ENCODE assay signal across 8 cellular contexts in the genomic region with DNA sequence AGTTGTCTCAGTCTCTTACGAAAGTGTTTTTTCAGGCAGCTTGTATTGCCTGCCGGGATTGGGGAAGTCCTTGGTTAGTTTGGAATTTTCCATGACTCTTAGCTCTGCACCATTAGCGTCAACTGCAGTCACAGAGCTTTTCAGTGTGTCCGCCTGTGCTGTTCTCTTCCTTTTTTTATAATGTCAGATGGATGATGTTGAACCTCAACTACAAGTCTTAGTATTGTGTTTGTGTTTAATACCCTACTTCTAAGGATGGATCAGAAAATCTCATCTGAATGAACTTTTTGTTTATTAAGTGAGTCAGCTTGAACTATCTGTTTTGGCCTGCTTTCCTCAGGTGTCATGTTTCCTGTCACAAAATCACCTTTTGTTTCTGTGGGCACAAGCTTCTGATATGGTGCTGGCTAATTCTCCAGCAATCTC. TPM values are rescaled to one million over a fixed set of nuclear protein-coding genes. Genes with fewer than 3 reads are reported as not detected.
DNase-seq lines count a peak whose midpoint lies in the region; ATAC-seq, FAIRE-seq and TF ChIP-seq lines count a peak whose summit lies in the region.

No MANE protein-coding gene starts in this region.

- H3K9me3 ChIP-seq in body of pancreas = no peaks in the 10 kb centered on the region
- no peaks in the 10 kb centered on the region for H3K9me3 ChIP-seq in kidney (ENCODE audit: control insufficient read depth in 1 of 2, low read length in 2 of 2)
- no peaks in the 10 kb centered on the region for H3K9me3 ChIP-seq in stomach smooth muscle (ENCODE audit: control insufficient read depth in 2 of 2, low read length in 2 of 2)

- no peaks in the 10 kb centered on the region for H3K27me3 ChIP-seq in body of pancreas
- H3K27me3 ChIP-seq in stomach smooth muscle (ENCODE audit: control insufficient read depth in 1 of 2, insufficient read depth in 2 of 2, low read length in 2 of 2) = no peaks in the 10 kb centered on the region

- intact Hi-C loops in activated CD8-positive, alpha-beta T cell treated with anti-CD3 and anti-CD28 coated beads for 36 hours (cut with micrococcal nuclease) = no loop called here
- intact Hi-C loops in body of pancreas (cut with DNase I) (no loop called here), kidney (cut with DNase I) (no loop called here)

- H3K9me3 Mint-ChIP-seq in activated CD8-positive, alpha-beta T cell treated with anti-CD3 and anti-CD28 coated beads for 36 hours = no peaks in the 10 kb centered on the region
- H3K9me3 Mint-ChIP-seq in activated CD8-positive, alpha-beta T cell treated with anti-CD3 and anti-CD28 coated beads, Interleukin-2, amount 10 ng/mL, durations not matched to agents 7 days and 5 days (ENCODE audit: insufficient read depth) = no peaks in the 10 kb centered on the region

- ATAC-seq in activated CD8-positive, alpha-beta T cell treated with anti-CD3 and anti-CD28 coated beads for 36 hours = peak; percentile 34
- no peak for ATAC-seq in activated CD8-positive, alpha-beta T cell treated with anti-CD3 and anti-CD28 coated beads, Interleukin-2, amount 10 ng/mL, durations not matched to agents 7 days and 5 days
- ATAC-seq in body of pancreas = peak; percentile 76
- no peak for ATAC-seq in HG02678 (IDR thresholded peaks at IDR 0.05; ENCODE audit: unreplicated experiment)
- ATAC-seq in HG02852 (IDR thresholded peaks at IDR 0.05; ENCODE audit: unreplicated experiment) = no peak

- H3K27ac ChIP-seq in body of pancreas = peak overlapping the region; percentile 50 to 80 (median 64)
- peak overlapping the region; percentile 75 to 91 for H3K27ac ChIP-seq in kidney (ENCODE audit: low read depth in 2 of 2, low read length in 2 of 2)
- peak overlapping the region; percentile 76 for H3K27ac ChIP-seq in stomach smooth muscle (ENCODE audit: low read length)

- no peak for FAIRE-seq in kidney (lab: Jason Lieb, UNC)

- WGBS in body of pancreas, 2 donors = 6 to 14% methylated on average over 4 of the region's 4 CpGs

- H3K27me3 Mint-ChIP-seq in activated CD8-positive, alpha-beta T cell treated with anti-CD3 and anti-CD28 coated beads for 36 hours = no peaks in the 10 kb centered on the region
- no peaks in the 10 kb centered on the region for H3K27me3 Mint-ChIP-seq in activated CD8-positive, alpha-beta T cell treated with anti-CD3 and anti-CD28 coated beads, Interleukin-2, amount 10 ng/mL, durations not matched to agents 7 days and 5 days (ENCODE audit: low read depth)

- peak overlapping the region in 1 of 2 donors; percentile 17 for H3K9ac ChIP-seq in kidney (ENCODE audit: low read length in 2 of 2)
- H3K9ac ChIP-seq in stomach smooth muscle (ENCODE audit: low read length in 2 of 2) = peak overlapping the region; percentile 46 to 60

- CTCF ChIA-PET in activated CD8-positive, alpha-beta T cell treated with anti-CD3 and anti-CD28 coated beads for 36 hours (lab: Charles Lee) = interaction anchor here (1.0 to 1.1 kb wide), 2 partner anchors 8 to 122 kb away, joined by 3 to 4 read pairs; no protein-coding TSS in a partner anchor
- CTCF ChIA-PET in activated CD8-positive, alpha-beta T cell treated with anti-CD3 and anti-CD28 coated beads, Interleukin-2, amount 10 ng/mL, durations not matched to agents 7 days and 5 days (lab: Charles Lee) = no interaction called here

- H3K4me3 ChIP-seq in body of pancreas = no peak overlapping the region
- no peak overlapping the region for H3K4me3 ChIP-seq in kidney (ENCODE audit: low read length in 2 of 2)
- peak overlapping the region; percentile 15 to 48 for H3K4me3 ChIP-seq in stomach smooth muscle (ENCODE audit: low read length in 2 of 2)

- peaks cover 42% of the 10 kb centered on the region for H3K4me1 Mint-ChIP-seq in activated CD8-positive, alpha-beta T cell treated with anti-CD3 and anti-CD28 coated beads for 36 hours (ENCODE audit: low read depth)
- peaks cover 12% of the 10 kb centered on the region for H3K4me1 Mint-ChIP-seq in activated CD8-positive, alpha-beta T cell treated with anti-CD3 and anti-CD28 coated beads, Interleukin-2, amount 10 ng/mL, durations not matched to agents 7 days and 5 days (ENCODE audit: low read depth)

- no peak for DNase-seq in activated CD8-positive, alpha-beta T cell treated with anti-CD3 and anti-CD28 coated beads for 36 hours
- no peak for DNase-seq in activated CD8-positive, alpha-beta T cell treated with anti-CD3 and anti-CD28 coated beads, Interleukin-2, amount 10 ng/mL, durations not matched to agents 7 days and 5 days
- DNase-seq in body of pancreas (peak; percentile 16 to 72 (median 33)), kidney (no peak), NCI-H128 (lab: John Stamatoyannopoulos, UW; ENCODE audit: unreplicated experiment) (no peak)

- peaks cover 24% of the 10 kb centered on the region for H3K36me3 Mint-ChIP-seq in activated CD8-positive, alpha-beta T cell treated with anti-CD3 and anti-CD28 coated beads for 36 hours (ENCODE audit: low read depth)
- H3K36me3 Mint-ChIP-seq in activated CD8-positive, alpha-beta T cell treated with anti-CD3 and anti-CD28 coated beads, Interleukin-2, amount 10 ng/mL, durations not matched to agents 7 days and 5 days (ENCODE audit: low read depth) = peaks cover 28% of the 10 kb centered on the region

- H3K27ac Mint-ChIP-seq in activated CD8-positive, alpha-beta T cell treated with anti-CD3 and anti-CD28 coated beads for 36 hours = peak overlapping the region; percentile 75
- no peak overlapping the region for H3K27ac Mint-ChIP-seq in activated CD8-positive, alpha-beta T cell treated with anti-CD3 and anti-CD28 coated beads, Interleukin-2, amount 10 ng/mL, durations not matched to agents 7 days and 5 days

- no peak for TF ChIP-seq POLR2A in body of pancreas (IDR thresholded peaks at IDR 0.05)

- H3K4me1 ChIP-seq in body of pancreas = peaks cover 42% of the 10 kb centered on the region
- peaks cover 9 to 11% of the 10 kb centered on the region in 2 donors for H3K4me1 ChIP-seq in kidney (ENCODE audit: control insufficient read depth in 1 of 2, insufficient read depth in 1 of 2, low read depth in 1 of 2, low read length in 2 of 2)
- H3K4me1 ChIP-seq in stomach smooth muscle (ENCODE audit: control insufficient read depth, insufficient read depth, low read length) = peaks cover 18% of the 10 kb centered on the region

- no peak overlapping the region for H3K4me3 Mint-ChIP-seq in activated CD8-positive, alpha-beta T cell treated with anti-CD3 and anti-CD28 coated beads for 36 hours
- H3K4me3 Mint-ChIP-seq in activated CD8-positive, alpha-beta T cell treated with anti-CD3 and anti-CD28 coated beads, Interleukin-2, amount 10 ng/mL, durations not matched to agents 7 days and 5 days = no peak overlapping the region

- POLR2A ChIA-PET in activated CD8-positive, alpha-beta T cell treated with anti-CD3 and anti-CD28 coated beads for 36 hours (lab: Charles Lee) = no interaction called here
- POLR2A ChIA-PET in activated CD8-positive, alpha-beta T cell treated with anti-CD3 and anti-CD28 coated beads, Interleukin-2, amount 10 ng/mL, durations not matched to agents 7 days and 5 days (lab: Charles Lee) = no interaction called here

- no peak for TF ChIP-seq CTCF in activated CD8-positive, alpha-beta T cell treated with anti-CD3 and anti-CD28 coated beads for 36 hours (IDR thresholded peaks at IDR 0.05)
- TF ChIP-seq CTCF in body of pancreas (IDR thresholded peaks at IDR 0.05) = no peak
- TF ChIP-seq CTCF in kidney (IDR thresholded peaks at IDR 0.05; ENCODE audit: borderline replicate concordance, extremely low read depth, insufficient read depth) = no peak

- peaks cover 0 to 3% of the 10 kb centered on the region in 2 donors for H3K36me3 ChIP-seq in body of pancreas (replicated peaks in 1 of 2; ENCODE audit: insufficient read depth in 1 of 2, low read depth in 2 of 2)
- H3K36me3 ChIP-seq in kidney (ENCODE audit: control insufficient read depth in 1 of 2, insufficient read depth in 2 of 2, low read length in 2 of 2) = peaks cover 0 to 18% of the 10 kb centered on the region in 2 donors
- no peaks in the 10 kb centered on the region for H3K36me3 ChIP-seq in stomach smooth muscle (ENCODE audit: control insufficient read depth in 2 of 2, insufficient read depth in 2 of 2, low read length in 2 of 2)

RNA-seq across cellular contexts. Expression of a gene that starts 33.1 kb away (rescaled TPM):
- total RNA-seq in activated CD8-positive, alpha-beta T cell treated with anti-CD3 and anti-CD28 coated beads for 36 hours = 10 to 100 TPM; 68.0 to 79.8 TPM
- total RNA-seq in activated CD8-positive, alpha-beta T cell treated with anti-CD3 and anti-CD28 coated beads, Interleukin-2, amount 10 ng/mL, durations not matched to agents 7 days and 5 days = 100 to 1,000 TPM; 122 to 129 TPM
- total RNA-seq in body of pancreas (10 to 100 TPM; 41.2 to 68.7 TPM), kidney (352 TPM)
- 804 TPM for polyA plus RNA-seq in kidney (ENCODE audit: insufficient read depth, low read depth, low replicate concordance)

RNA-seq across cellular contexts. Expression of a gene that starts 39.5 kb away (rescaled TPM):
- total RNA-seq in activated CD8-positive, alpha-beta T cell treated with anti-CD3 and anti-CD28 coated beads for 36 hours = 10 to 100 TPM in 1 of 2 experiments, 1 to 10 TPM in 1; 9.3 to 10.2 TPM
- total RNA-seq in activated CD8-positive, alpha-beta T cell treated with anti-CD3 and anti-CD28 coated beads, Interleukin-2, amount 10 ng/mL, durations not matched to agents 7 days and 5 days = 1 to 10 TPM; 8.7 to 10.0 TPM
- total RNA-seq in body of pancreas (10 to 100 TPM; 19.7 to 37.2 TPM), kidney (49.7 TPM)
- polyA plus RNA-seq in kidney (ENCODE audit: insufficient read depth, low read depth, low replicate concordance) = 6.1 TPM

RNA-seq across cellular contexts. Expression of a gene that starts 57.4 kb away (rescaled TPM):
- 10 to 100 TPM; 72.9 to 74.9 TPM for total RNA-seq in activated CD8-positive, alpha-beta T cell treated with anti-CD3 and anti-CD28 coated beads for 36 hours
- 10 to 100 TPM; 45.1 to 49.4 TPM for total RNA-seq in activated CD8-positive, alpha-beta T cell treated with anti-CD3 and anti-CD28 coated beads, Interleukin-2, amount 10 ng/mL, durations not matched to agents 7 days and 5 days
- total RNA-seq in body of pancreas = 10 to 100 TPM in 1 of 2 donors, 1 to 10 TPM in 1; 7.3 to 11.4 TPM
- total RNA-seq in kidney = 30.9 TPM
- 80.7 TPM for polyA plus RNA-seq in kidney (ENCODE audit: insufficient read depth, low read depth, low replicate concordance)

Comparison
In these comparisons a context has a peak if more than half of its experiments do, and no peak if none do; other contexts are left out.
1. ATAC-seq: peak in activated CD8-positive, alpha-beta T cell treated with anti-CD3 and anti-CD28 coated beads for 36 hours (single experiment) and body of pancreas (single experiment); none in activated CD8-positive, alpha-beta T cell treated with anti-CD3 and anti-CD28 coated beads, Interleukin-2, amount 10 ng/mL, durations not matched to agents 7 days and 5 days (single experiment), HG02678 (single experiment) and HG02852 (single experiment).
2. DNase-seq: peak in body of pancreas (4 of 4); none in activated CD8-positive, alpha-beta T cell treated with anti-CD3 and anti-CD28 coated beads for 36 hours (single experiment), activated CD8-positive, alpha-beta T cell treated with anti-CD3 and anti-CD28 coated beads, Interleukin-2, amount 10 ng/mL, durations not matched to agents 7 days and 5 days (single experiment), kidney (single experiment) and NCI-H128 (single experiment).
3. H3K4me3 ChIP-seq: peak in stomach smooth muscle (2 of 2); none in body of pancreas (0 of 2) and kidney (0 of 2).
4. Peak in every context shown above with its lines, with median percentiles within 50 percentile points of each other: H3K27ac ChIP-seq.